ENCODE assay signal across 16 cellular contexts in genomic region chr3:10757021-10757820, GRCh38. TPM values are rescaled to one million over a fixed set of nuclear protein-coding genes. Genes with fewer than 3 reads are reported as not detected.
A peak's percentile ranks its signal among the peaks of the same experiment; 100 is the strongest.
DNase-seq lines count a peak whose midpoint lies in the region; ATAC-seq, FAIRE-seq and TF ChIP-seq lines count a peak whose summit lies in the region.
"Had no signal": no experiment of that assay in that cellular context is flagged by ENCODE, and none has a peak within 500 bp of the region (broad histone marks: within the 10 kb centered on the region; RNA-seq: fewer than 3 reads in every experiment).

No MANE protein-coding gene starts in this region.

- no peak overlapping the region for H2BK5ac ChIP-seq in mesendoderm (ENCODE audit: low read length)

- CTCF ChIA-PET in HepG2 (lab: Yijun Ruan, JAX; ENCODE audit: low intra/inter-chr PET ratio, low total read pairs), result interaction anchor here (1.0 to 5.3 kb wide), 2 partner anchors 127 to 185 kb away, joined by 3 to 45 read pairs; no protein-coding TSS in a partner anchor

- no peak overlapping the region for H2BK15ac ChIP-seq in mesendoderm (replicated peaks; ENCODE audit: low read depth)

- H3K36me3 ChIP-seq in HepG2 (replicated peaks in 1 of 2; ENCODE audit: control insufficient read depth in 1 of 2, insufficient read depth in 2 of 2, low read length in 2 of 2) (no peaks in the 10 kb centered on the region), mesendoderm (ENCODE audit: control insufficient read depth, insufficient read depth, low read length) (no peaks in the 10 kb centered on the region)

- H3K4me3 Mint-ChIP-seq in activated naive CD8-positive, alpha-beta T cell treated with anti-CD3 and anti-CD28 coated beads, Interleukin-2, amount 50 U/mL, for 24 hours, result no peak overlapping the region
- H3K4me3 Mint-ChIP-seq: central memory CD8-positive, alpha-beta T cell; H9 had no signal

- no peak overlapping the region for H3K23ac ChIP-seq in mesendoderm (ENCODE audit: low read length)

- H4K20me1 ChIP-seq in HepG2 (ENCODE audit: insufficient read depth, low read length), result 0 out of 2 replicates have a peak, but pooled peaks cover 3% of the 10 kb centered on the region

- H3K27me3 ChIP-seq in HepG2 (ENCODE audit: control insufficient read depth in 1 of 2, insufficient read depth in 2 of 2, low read length in 2 of 2) (peaks cover 0 to 6% of the 10 kb centered on the region in 2 experiments; a peak in 1 of 5 replicates), mesendoderm (ENCODE audit: insufficient read depth, low read length, poor library complexity) (no peaks in the 10 kb centered on the region)

- H3K27me3 Mint-ChIP-seq in activated naive CD8-positive, alpha-beta T cell treated with anti-CD3 and anti-CD28 coated beads, Interleukin-2, amount 50 U/mL, for 24 hours, result peaks cover 48% of the 10 kb centered on the region

- no peak overlapping the region for H3K4me3 ChIP-seq in HepG2 (replicated peaks in 1 of 3; ENCODE audit: insufficient read depth in 1 of 3, low read depth in 2 of 3, low read length in 3 of 3)
- H3K4me3 ChIP-seq in mesendoderm (ENCODE audit: low read length), result no peak overlapping the region

- in situ Hi-C loops in HepG2 (cut with HindIII; ENCODE audit: extremely low pct_ligation_motif_present, low pct_unique_long_range_greater_than_20kb), result loop anchor here (5.0 kb wide), 2 partner anchors 125 to 305 kb away; no protein-coding TSS in a partner anchor

- H3K27ac Mint-ChIP-seq in activated naive CD8-positive, alpha-beta T cell treated with anti-CD3 and anti-CD28 coated beads, Interleukin-2, amount 50 U/mL, for 24 hours, result peak overlapping the region; percentile 43
- H3K27ac Mint-ChIP-seq: H9 had no signal

- no peak for DNase-seq in activated CD4-positive, CD25-positive, alpha-beta regulatory T cell treated with anti-CD3 and anti-CD28 coated beads, Interleukin-2, amount 50 U/mL, for 72 hours
- DNase-seq in HT1080 (ENCODE audit: low read depth) (peak; percentile 70), lung microvascular endothelial cell (ENCODE audit: low read depth in 2 of 2) (peak; percentile 9 to 35), HepG2 (ENCODE audit: low spot score) (no peak), mesendoderm (no peak)
- no peak for DNase-seq in activated naive CD8-positive, alpha-beta T cell treated with anti-CD3 and anti-CD28 coated beads, Interleukin-2, amount 50 U/mL, for 24 hours
- DNase-seq: activated effector memory CD4-positive, alpha-beta T cell treated with Interleukin-2 at 50 U/mL for 16 hours; Calu3; erythroblast; H9; NCI-H1048 had no signal

- no peak overlapping the region for H2BK120ac ChIP-seq in mesendoderm (ENCODE audit: low read depth, low read length)

- H3K4ac ChIP-seq in mesendoderm (ENCODE audit: low read depth, low read length), result no peak overlapping the region

- H2AFZ ChIP-seq in HepG2 (ENCODE audit: low read length), result no peak overlapping the region

- no peak for TF ChIP-seq CTCF in HepG2 (CRISPR knock-in tag; IDR thresholded peaks at IDR 0.05)

- no peak overlapping the region for H4K8ac ChIP-seq in mesendoderm (ENCODE audit: low read depth, low read length)

- peaks cover 12% of the 10 kb centered on the region for H3K4me1 Mint-ChIP-seq in activated naive CD8-positive, alpha-beta T cell treated with anti-CD3 and anti-CD28 coated beads, Interleukin-2, amount 50 U/mL, for 24 hours
- H3K4me1 Mint-ChIP-seq: central memory CD8-positive, alpha-beta T cell had no signal

- no peaks in the 10 kb centered on the region for H3K36me3 Mint-ChIP-seq in activated naive CD8-positive, alpha-beta T cell treated with anti-CD3 and anti-CD28 coated beads, Interleukin-2, amount 50 U/mL, for 24 hours (ENCODE audit: low read depth)

- TF ChIP-seq EP300 in HepG2 (IDR thresholded peaks at IDR 0.05; ENCODE audit: low read depth in 2 of 2, low read length in 2 of 2), result no peak
- TF ChIP-seq EP300 in HepG2 (CRISPR knock-in tag; IDR thresholded peaks at IDR 0.05; ENCODE audit: borderline replicate concordance), result no peak

- no peaks in the 10 kb centered on the region for H3K79me2 ChIP-seq in HepG2 (ENCODE audit: insufficient read depth, low read length)
- H3K79me2 ChIP-seq in mesendoderm (ENCODE audit: control insufficient read depth, insufficient read depth, low read length), result no peaks in the 10 kb centered on the region

- no peaks in the 10 kb centered on the region for H3K79me1 ChIP-seq in mesendoderm (ENCODE audit: low read length)

- no peaks in the 10 kb centered on the region for H3K9me3 Mint-ChIP-seq in activated naive CD8-positive, alpha-beta T cell treated with anti-CD3 and anti-CD28 coated beads, Interleukin-2, amount 50 U/mL, for 24 hours
- H3K9me3 Mint-ChIP-seq: central memory CD8-positive, alpha-beta T cell had no signal

- POLR2A ChIA-PET in HepG2 (lab: Yijun Ruan, JAX), result no interaction called here

- no peak for TF ChIP-seq RAD21 in HepG2 (CRISPR knock-in tag; IDR thresholded peaks at IDR 0.05)

- ATAC-seq in activated CD4-positive, CD25-positive, alpha-beta regulatory T cell treated with anti-CD3 and anti-CD28 coated beads, Interleukin-2, amount 50 U/mL, for 24 hours, result peak; percentile 66 to 73
- peak; percentile 69 for ATAC-seq in activated naive CD8-positive, alpha-beta T cell treated with anti-CD3 and anti-CD28 coated beads, Interleukin-2, amount 50 U/mL, for 24 hours
- ATAC-seq in HepG2, result no peak
- ATAC-seq in GM21529 (IDR thresholded peaks at IDR 0.05; ENCODE audit: unreplicated experiment), result no peak

- H3K9ac ChIP-seq in HepG2 (ENCODE audit: insufficient read depth, low read depth, low read length) (no peak overlapping the region), mesendoderm (ENCODE audit: low read length) (no peak overlapping the region)

- H3K27ac ChIP-seq in HepG2 (ENCODE audit: extremely low read length, insufficient read depth, low read length), result no peak overlapping the region
- no peak overlapping the region for H3K27ac ChIP-seq in mesendoderm (ENCODE audit: low read depth, low read length)

- H3K18ac ChIP-seq in mesendoderm (ENCODE audit: low read length), result no peak overlapping the region

- TF ChIP-seq POLR2A in HepG2 (IDR thresholded peaks at IDR 0.05; ENCODE audit: insufficient read depth in 1 of 2, low read depth in 2 of 2, low read length in 2 of 2), result no peak

- no peak for FAIRE-seq in HepG2 (lab: Jason Lieb, UNC)
- FAIRE-seq: A204.1 had no signal

- no peak overlapping the region for H3K56ac ChIP-seq in mesendoderm (ENCODE audit: low read length)

- WGBS in HepG2 (ENCODE audit: low lambda C conversion rate), result 8% methylated on average over 6 of the region's 10 CpGs
- WGBS in mesendoderm (ENCODE audit: extremely low coverage, insufficient coverage, low lambda C conversion rate), result no CpG with 5 or more reads among the region's 10 CpGs

- no peak overlapping the region for H4K5ac ChIP-seq in mesendoderm (ENCODE audit: low read length)

- no peak overlapping the region for H2AK5ac ChIP-seq in mesendoderm (ENCODE audit: low read length)

- intact Hi-C loops in HepG2 (cut with micrococcal nuclease; ENCODE audit: unreplicated experiment), result loop anchor here (10.0 kb wide), 1 partner anchor 188 kb away; no protein-coding TSS in a partner anchor

- no peaks in the 10 kb centered on the region for H3K9me3 ChIP-seq in HepG2 (ENCODE audit: low read length)

- BruUV-seq in HepG2 (replicated peaks; lab: Mats Ljungman, UMichigan), result no TSS peak

- H3K4me2 ChIP-seq in HepG2 (ENCODE audit: low read depth, low read length) (no peak overlapping the region), mesendoderm (ENCODE audit: low read length) (no peak overlapping the region)

- H3K4me1 ChIP-seq in HepG2 (ENCODE audit: insufficient read depth, low read length), result no peaks in the 10 kb centered on the region
- H3K4me1 ChIP-seq in mesendoderm (ENCODE audit: control insufficient read depth, low read depth, low read length), result no peaks in the 10 kb centered on the region

RNA-seq across cellular contexts. Expression of gene SLC6A11, which starts 58.8 kb away (rescaled TPM):
- not detected in 2 replicates for total RNA-seq in HT1080 (2014; rRNA removed; shearing (Covaris generic))
- not detected in 2 replicates for polyA plus RNA-seq in HT1080 (2015; cell fraction: cytosol; rRNA removed)
- polyA plus RNA-seq in HT1080 (2015; cell fraction: nucleus; rRNA removed), result not detected in 2 replicates
- not detected in 2 replicates for total RNA-seq in lung microvascular endothelial cell
- 16.4 and 34.5 TPM in 2 replicates for total RNA-seq in HepG2 (2016; rRNA removed; fragmentation: Illumina TruSeq; extraction: Trizol)
- total RNA-seq in HepG2 (2016; cell fraction: cytosol; rRNA removed; fragmentation: Illumina TruSeq; extraction: Trizol; ENCODE audit: low read depth), result 3.6 and 3.7 TPM in 2 replicates
- total RNA-seq in HepG2 (2016; cell fraction: insoluble cytoplasmic fraction; rRNA removed; fragmentation: Illumina TruSeq; extraction: Trizol), result 15.1 and 36.1 TPM in 2 replicates
- total RNA-seq in HepG2 (2016; cell fraction: membrane; rRNA removed; fragmentation: Illumina TruSeq; extraction: Trizol), result 10.4 and 11.0 TPM in 2 replicates
- total RNA-seq in HepG2 (2016; cell fraction: nucleus; rRNA removed; fragmentation: Illumina TruSeq; extraction: Trizol), result 42.8 and 45.6 TPM in 2 replicates
- polyA plus RNA-seq in HepG2 (2011; rRNA removed), result 17.9 and 30.4 TPM in 2 replicates
- polyA plus RNA-seq in HepG2 (2011; cell fraction: cytosol; rRNA removed), result 11.3 and 15.1 TPM in 2 replicates
- polyA plus RNA-seq in HepG2 (2011; cell fraction: nucleus; rRNA removed), result 48.6 and 62.7 TPM in 2 replicates
- polyA plus RNA-seq in HepG2 (2012), result 10.5 and 12.6 TPM in 2 replicates
- 2.5 TPM in 2 replicates for polyA plus RNA-seq in HepG2 (2016; cell fraction: cytosol; fragmentation: Illumina TruSeq; extraction: Trizol; ENCODE audit: low read depth)
- 11.9 and 14.6 TPM in 2 replicates for polyA plus RNA-seq in HepG2 (2016; cell fraction: insoluble cytoplasmic fraction; fragmentation: Illumina TruSeq; extraction: Trizol; ENCODE audit: low read depth)
- polyA plus RNA-seq in HepG2 (2016; cell fraction: membrane; fragmentation: Illumina TruSeq; extraction: Trizol; ENCODE audit: low read depth), result 5.5 and 6.6 TPM in 2 replicates
- 51.4 and 54.6 TPM in 2 replicates for polyA plus RNA-seq in HepG2 (2016; cell fraction: nucleus; fragmentation: Illumina TruSeq; extraction: Trizol; ENCODE audit: insufficient read depth, low read depth)
- 0.02 and 26.3 TPM in 2 replicates for polyA minus RNA-seq in HepG2 (2011; rRNA and poly(A)+ RNA removed; ENCODE audit: low replicate concordance)
- polyA minus RNA-seq in HepG2 (2011; cell fraction: cytosol; rRNA and poly(A)+ RNA removed), result 7.0 and 11.0 TPM in 2 replicates
- polyA minus RNA-seq in HepG2 (2011; cell fraction: nucleus; rRNA and poly(A)+ RNA removed), result 34.5 and 44.1 TPM in 2 replicates
- 0.56 TPM for polyA plus RNA-seq in mesendoderm (2013, experiment 1 of 2)
- polyA plus RNA-seq in mesendoderm (2013, experiment 2 of 2), result 0.55 TPM
- total RNA-seq: Calu3, HT-29 had no signal

Comparison
In these comparisons a context has a peak if more than half of its experiments do, and no peak if none do; other contexts are left out.
1. ATAC-seq: peak in activated CD4-positive, CD25-positive, alpha-beta regulatory T cell treated with anti-CD3 and anti-CD28 coated beads, Interleukin-2, amount 50 U/mL, for 24 hours (2 of 2) and activated naive CD8-positive, alpha-beta T cell treated with anti-CD3 and anti-CD28 coated beads, Interleukin-2, amount 50 U/mL, for 24 hours (single experiment); none in HepG2 (single experiment) and GM21529 (single experiment).
2. DNase-seq: peak in HT1080 (single experiment) and lung microvascular endothelial cell (2 of 2); none in activated CD4-positive, CD25-positive, alpha-beta regulatory T cell treated with anti-CD3 and anti-CD28 coated beads, Interleukin-2, amount 50 U/mL, for 72 hours (single experiment), activated naive CD8-positive, alpha-beta T cell treated with anti-CD3 and anti-CD28 coated beads, Interleukin-2, amount 50 U/mL, for 24 hours (single experiment), HepG2 (single experiment) and mesendoderm (single experiment).